In genomic region chr19:18058208-18059009, GRCh38 we compare ENCODE assay signal across 1 cellular context.
TF ChIP-seq lines count a peak whose summit lies in the region.

No MANE protein-coding gene starts in this region.

TF ChIP-seq in HepG2, 621 proteins besides CTCF, POLR2A, EP300 and RAD21 (continued from another document and continues in another):
- TF ChIP-seq, protein P1, sequence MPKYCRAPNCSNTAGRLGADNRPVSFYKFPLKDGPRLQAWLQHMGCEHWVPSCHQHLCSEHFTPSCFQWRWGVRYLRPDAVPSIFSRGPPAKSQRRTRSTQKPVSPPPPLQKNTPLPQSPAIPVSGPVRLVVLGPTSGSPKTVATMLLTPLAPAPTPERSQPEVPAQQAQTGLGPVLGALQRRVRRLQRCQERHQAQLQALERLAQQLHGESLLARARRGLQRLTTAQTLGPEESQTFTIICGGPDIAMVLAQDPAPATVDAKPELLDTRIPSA (CRISPR knock-in tag; IDR thresholded peaks at IDR 0.05; ENCODE audit: borderline replicate concordance), result no peak
- TF ChIP-seq ZSCAN31 (CRISPR knock-in tag; IDR thresholded peaks at IDR 0.05; ENCODE audit: low read depth), result peak; percentile 38; the same call in 1 of the 2 replicates
- TF ChIP-seq KDM3A (CRISPR knock-in tag; IDR thresholded peaks at IDR 0.05; ENCODE audit: low read depth), result peak; percentile 89; the same call in 1 of the 2 replicates
- TF ChIP-seq, protein P2, sequence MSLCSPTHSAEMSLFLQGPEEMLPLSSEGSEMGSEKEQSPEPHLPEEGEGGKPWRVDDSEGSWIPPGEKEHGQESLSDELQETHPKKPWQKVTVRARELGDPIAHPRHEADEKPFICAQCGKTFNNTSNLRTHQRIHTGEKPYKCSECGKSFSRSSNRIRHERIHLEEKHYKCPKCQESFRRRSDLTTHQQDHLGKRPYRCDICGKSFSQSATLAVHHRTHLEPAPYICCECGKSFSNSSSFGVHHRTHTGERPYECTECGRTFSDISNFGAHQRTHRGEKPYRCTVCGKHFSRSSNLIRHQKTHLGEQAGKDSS (CRISPR knock-in tag; IDR thresholded peaks at IDR 0.05; ENCODE audit: borderline replicate concordance, low read depth), result 0 out of 2 replicates have a peak, but pooled peaks have one; percentile 32
- TF ChIP-seq THAP11 (CRISPR knock-in tag; IDR thresholded peaks at IDR 0.05), result 0 out of 2 replicates have a peak, but pooled peaks have one; percentile 27
- no peak for TF ChIP-seq KDM5B (CRISPR knock-in tag; IDR thresholded peaks at IDR 0.05; ENCODE audit: borderline replicate concordance)
- TF ChIP-seq SOX13 (IDR thresholded peaks at IDR 0.05), result no peak
- TF ChIP-seq SOX13 (CRISPR knock-in tag; conservative IDR thresholded peaks at IDR 0.05 in 1 of 2, IDR thresholded peaks at IDR 0.05 in 1 of 2), result no peak
- TF ChIP-seq RFXAP (CRISPR knock-in tag; IDR thresholded peaks at IDR 0.05; ENCODE audit: borderline replicate concordance), result no peak
- 0 out of 2 replicates have a peak, but pooled peaks have one; percentile 66 for TF ChIP-seq ZNF572 (CRISPR knock-in tag; IDR thresholded peaks at IDR 0.05)
- TF ChIP-seq, protein P3, sequence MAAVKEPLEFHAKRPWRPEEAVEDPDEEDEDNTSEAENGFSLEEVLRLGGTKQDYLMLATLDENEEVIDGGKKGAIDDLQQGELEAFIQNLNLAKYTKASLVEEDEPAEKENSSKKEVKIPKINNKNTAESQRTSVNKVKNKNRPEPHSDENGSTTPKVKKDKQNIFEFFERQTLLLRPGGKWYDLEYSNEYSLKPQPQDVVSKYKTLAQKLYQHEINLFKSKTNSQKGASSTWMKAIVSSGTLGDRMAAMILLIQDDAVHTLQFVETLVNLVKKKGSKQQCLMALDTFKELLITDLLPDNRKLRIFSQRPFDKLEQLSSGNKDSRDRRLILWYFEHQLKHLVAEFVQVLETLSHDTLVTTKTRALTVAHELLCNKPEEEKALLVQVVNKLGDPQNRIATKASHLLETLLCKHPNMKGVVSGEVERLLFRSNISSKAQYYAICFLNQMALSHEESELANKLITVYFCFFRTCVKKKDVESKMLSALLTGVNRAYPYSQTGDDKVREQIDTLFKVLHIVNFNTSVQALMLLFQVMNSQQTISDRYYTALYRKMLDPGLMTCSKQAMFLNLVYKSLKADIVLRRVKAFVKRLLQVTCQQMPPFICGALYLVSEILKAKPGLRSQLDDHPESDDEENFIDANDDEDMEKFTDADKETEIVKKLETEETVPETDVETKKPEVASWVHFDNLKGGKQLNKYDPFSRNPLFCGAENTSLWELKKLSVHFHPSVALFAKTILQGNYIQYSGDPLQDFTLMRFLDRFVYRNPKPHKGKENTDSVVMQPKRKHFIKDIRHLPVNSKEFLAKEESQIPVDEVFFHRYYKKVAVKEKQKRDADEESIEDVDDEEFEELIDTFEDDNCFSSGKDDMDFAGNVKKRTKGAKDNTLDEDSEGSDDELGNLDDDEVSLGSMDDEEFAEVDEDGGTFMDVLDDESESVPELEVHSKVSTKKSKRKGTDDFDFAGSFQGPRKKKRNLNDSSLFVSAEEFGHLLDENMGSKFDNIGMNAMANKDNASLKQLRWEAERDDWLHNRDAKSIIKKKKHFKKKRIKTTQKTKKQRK (IDR thresholded peaks at IDR 0.05; ENCODE audit: low read length), result no peak
- TF ChIP-seq ASH2L (IDR thresholded peaks at IDR 0.05; ENCODE audit: insufficient read length, low read depth, low read length), result peak; percentile 33
- TF ChIP-seq, protein P4, sequence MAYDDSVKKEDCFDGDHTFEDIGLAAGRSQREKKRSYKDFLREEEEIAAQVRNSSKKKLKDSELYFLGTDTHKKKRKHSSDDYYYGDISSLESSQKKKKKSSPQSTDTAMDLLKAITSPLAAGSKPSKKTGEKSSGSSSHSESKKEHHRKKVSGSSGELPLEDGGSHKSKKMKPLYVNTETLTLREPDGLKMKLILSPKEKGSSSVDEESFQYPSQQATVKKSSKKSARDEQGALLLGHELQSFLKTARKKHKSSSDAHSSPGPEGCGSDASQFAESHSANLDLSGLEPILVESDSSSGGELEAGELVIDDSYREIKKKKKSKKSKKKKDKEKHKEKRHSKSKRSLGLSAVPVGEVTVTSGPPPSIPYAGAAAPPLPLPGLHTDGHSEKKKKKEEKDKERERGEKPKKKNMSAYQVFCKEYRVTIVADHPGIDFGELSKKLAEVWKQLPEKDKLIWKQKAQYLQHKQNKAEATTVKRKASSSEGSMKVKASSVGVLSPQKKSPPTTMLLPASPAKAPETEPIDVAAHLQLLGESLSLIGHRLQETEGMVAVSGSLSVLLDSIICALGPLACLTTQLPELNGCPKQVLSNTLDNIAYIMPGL (CRISPR knock-in tag; IDR thresholded peaks at IDR 0.05; ENCODE audit: borderline replicate concordance in 1 of 2, low read depth in 1 of 2), result peak; percentile 72 to 81; a peak in 2 of 4 replicates
- peak; percentile 48 for TF ChIP-seq FOSL2 (CRISPR knock-in tag; IDR thresholded peaks at IDR 0.05)
- no peak for TF ChIP-seq HDAC6 (IDR thresholded peaks at IDR 0.05; ENCODE audit: low read depth, low read length)
- 0 out of 2 replicates have a peak, but pooled peaks have one; percentile 18 for TF ChIP-seq ZNF768 (CRISPR knock-in tag; IDR thresholded peaks at IDR 0.05)
- TF ChIP-seq CENPT (CRISPR knock-in tag; IDR thresholded peaks at IDR 0.05; ENCODE audit: low read depth), result no peak
- TF ChIP-seq RELA (CRISPR knock-in tag; IDR thresholded peaks at IDR 0.05), result 0 out of 2 replicates have a peak, but pooled peaks have one; percentile 51
- TF ChIP-seq PAXIP1 (CRISPR knock-in tag; conservative IDR thresholded peaks at IDR 0.05), result 0 out of 2 replicates have a peak, but pooled peaks have one; percentile 15
- 0 out of 2 replicates have a peak, but pooled peaks have one; percentile 44 for TF ChIP-seq ZNF878 (CRISPR knock-in tag; IDR thresholded peaks at IDR 0.05)
- TF ChIP-seq SRSF1 (optimal IDR thresholded peaks at IDR 0.05; ENCODE audit: low read depth, low read length), result peak; percentile 70
- TF ChIP-seq, protein P5, sequence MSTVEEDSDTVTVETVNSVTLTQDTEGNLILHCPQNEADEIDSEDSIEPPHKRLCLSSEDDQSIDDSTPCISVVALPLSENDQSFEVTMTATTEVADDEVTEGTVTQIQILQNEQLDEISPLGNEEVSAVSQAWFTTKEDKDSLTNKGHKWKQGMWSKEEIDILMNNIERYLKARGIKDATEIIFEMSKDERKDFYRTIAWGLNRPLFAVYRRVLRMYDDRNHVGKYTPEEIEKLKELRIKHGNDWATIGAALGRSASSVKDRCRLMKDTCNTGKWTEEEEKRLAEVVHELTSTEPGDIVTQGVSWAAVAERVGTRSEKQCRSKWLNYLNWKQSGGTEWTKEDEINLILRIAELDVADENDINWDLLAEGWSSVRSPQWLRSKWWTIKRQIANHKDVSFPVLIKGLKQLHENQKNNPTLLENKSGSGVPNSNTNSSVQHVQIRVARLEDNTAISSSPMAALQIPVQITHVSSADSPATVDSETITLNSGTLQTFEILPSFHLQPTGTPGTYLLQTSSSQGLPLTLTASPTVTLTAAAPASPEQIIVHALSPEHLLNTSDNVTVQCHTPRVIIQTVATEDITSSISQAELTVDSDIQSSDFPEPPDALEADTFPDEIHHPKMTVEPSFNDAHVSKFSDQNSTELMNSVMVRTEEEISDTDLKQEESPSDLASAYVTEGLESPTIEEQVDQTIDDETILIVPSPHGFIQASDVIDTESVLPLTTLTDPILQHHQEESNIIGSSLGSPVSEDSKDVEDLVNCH (CRISPR knock-in tag; IDR thresholded peaks at IDR 0.05), result no peak
- TF ChIP-seq, protein P6, sequence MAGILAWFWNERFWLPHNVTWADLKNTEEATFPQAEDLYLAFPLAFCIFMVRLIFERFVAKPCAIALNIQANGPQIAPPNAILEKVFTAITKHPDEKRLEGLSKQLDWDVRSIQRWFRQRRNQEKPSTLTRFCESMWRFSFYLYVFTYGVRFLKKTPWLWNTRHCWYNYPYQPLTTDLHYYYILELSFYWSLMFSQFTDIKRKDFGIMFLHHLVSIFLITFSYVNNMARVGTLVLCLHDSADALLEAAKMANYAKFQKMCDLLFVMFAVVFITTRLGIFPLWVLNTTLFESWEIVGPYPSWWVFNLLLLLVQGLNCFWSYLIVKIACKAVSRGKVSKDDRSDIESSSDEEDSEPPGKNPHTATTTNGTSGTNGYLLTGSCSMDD (CRISPR knock-in tag; IDR thresholded peaks at IDR 0.05), result no peak
- TF ChIP-seq SRF (IDR thresholded peaks at IDR 0.05; ENCODE audit: low read depth, low read length), result no peak
- TF ChIP-seq ZNF670 (CRISPR knock-in tag; IDR thresholded peaks at IDR 0.05; ENCODE audit: borderline replicate concordance), result no peak
- TF ChIP-seq SOX5 (CRISPR knock-in tag; IDR thresholded peaks at IDR 0.05; ENCODE audit: borderline replicate concordance), result 0 out of 2 replicates have a peak, but pooled peaks have one; percentile 27
- no peak for TF ChIP-seq DPF2 (CRISPR knock-in tag; IDR thresholded peaks at IDR 0.05; ENCODE audit: borderline replicate concordance, low read depth)
- no peak for TF ChIP-seq ATF7 (IDR thresholded peaks at IDR 0.05)
- no peak for TF ChIP-seq ATF7 (CRISPR knock-in tag; IDR thresholded peaks at IDR 0.05)
- no peak for TF ChIP-seq NR2F6 (IDR thresholded peaks at IDR 0.05)
- TF ChIP-seq NR2F6 (CRISPR knock-in tag; IDR thresholded peaks at IDR 0.05), result peak; percentile 33; the same call in 1 of the 2 replicates
- TF ChIP-seq TFDP1 (CRISPR knock-in tag; IDR thresholded peaks at IDR 0.05; ENCODE audit: borderline replicate concordance), result peak; percentile 24; the same call in 1 of the 2 replicates
- TF ChIP-seq ZZZ3 (CRISPR knock-in tag; IDR thresholded peaks at IDR 0.05; ENCODE audit: borderline replicate concordance), result peak; percentile 59; the same call in 1 of the 2 replicates
- TF ChIP-seq ZNF740 (CRISPR knock-in tag; IDR thresholded peaks at IDR 0.05), result peak; percentile 96
- 0 out of 2 replicates have a peak, but pooled peaks have one; percentile 55 for TF ChIP-seq KDM4B (CRISPR knock-in tag; IDR thresholded peaks at IDR 0.05)
- no peak for TF ChIP-seq IKZF1 (IDR thresholded peaks at IDR 0.05)
- TF ChIP-seq XRCC5 (optimal IDR thresholded peaks at IDR 0.05; ENCODE audit: low read length), result peak; percentile 50
- no peak for TF ChIP-seq ZNF232 (CRISPR knock-in tag; IDR thresholded peaks at IDR 0.05; ENCODE audit: borderline replicate concordance)
- TF ChIP-seq ZNF772 (CRISPR knock-in tag; IDR thresholded peaks at IDR 0.05), result 0 out of 2 replicates have a peak, but pooled peaks have one; percentile 20
- no peak for TF ChIP-seq ZHX1 (CRISPR knock-in tag; IDR thresholded peaks at IDR 0.05; ENCODE audit: low read depth)
